In genomic region chr3:188468196-188468595, GRCh38 we compare ENCODE assay signal across 1 cellular context.
TF ChIP-seq lines count a peak whose summit lies in the region.

No MANE protein-coding gene starts in this region.

TF ChIP-seq in SK-N-SH, 30 proteins besides CTCF, POLR2A, EP300 and RAD21 (continued from another document):
- no peak for TF ChIP-seq REST (IDR thresholded peaks at IDR 0.05; ENCODE audit: low read depth, low read length)
- TF ChIP-seq FOXM1 (IDR thresholded peaks at IDR 0.05; ENCODE audit: low read depth), result peak; percentile 47; the same call in 1 of the 2 replicates
- no peak for TF ChIP-seq FOSL2 (IDR thresholded peaks at IDR 0.05; ENCODE audit: borderline replicate concordance, low read depth)
- peak; percentile 68; the same call in 1 of the 2 replicates for TF ChIP-seq RXRA (IDR thresholded peaks at IDR 0.05; ENCODE audit: borderline replicate concordance, low read depth)
- peak; percentile 98 for TF ChIP-seq TCF12 (IDR thresholded peaks at IDR 0.05)
- peak; percentile 69 for TF ChIP-seq JUND (IDR thresholded peaks at IDR 0.05)
- peak; percentile 52; the same call in 1 of the 2 replicates for TF ChIP-seq POLR2AphosphoS5 (IDR thresholded peaks at IDR 0.05; ENCODE audit: low read depth, low read length)
- TF ChIP-seq GABPA (IDR thresholded peaks at IDR 0.05; ENCODE audit: low read depth), result 0 out of 2 replicates have a peak, but pooled peaks have one; percentile 29
- no peak for TF ChIP-seq NRF1 (IDR thresholded peaks at IDR 0.05; ENCODE audit: low read depth, low read length)
- no peak for TF ChIP-seq TAF1 (IDR thresholded peaks at IDR 0.05; ENCODE audit: borderline replicate concordance, low read depth, low read length)
- no peak; the same call in 1 of the 2 replicates for TF ChIP-seq SIN3A (IDR thresholded peaks at IDR 0.05; ENCODE audit: borderline replicate concordance, low read depth, low read length)
- no peak for TF ChIP-seq MXI1 (IDR thresholded peaks at IDR 0.05; ENCODE audit: low read depth, low read length)
- no peak for TF ChIP-seq SMC3 (IDR thresholded peaks at IDR 0.05; ENCODE audit: low read depth, low read length)
- TF ChIP-seq USF1 (IDR thresholded peaks at IDR 0.05; ENCODE audit: borderline replicate concordance, low read depth), result no peak
- TF ChIP-seq ELF1 (IDR thresholded peaks at IDR 0.05), result peak; percentile 36; the same call in 1 of the 2 replicates
- TF ChIP-seq CHD2 (IDR thresholded peaks at IDR 0.05; ENCODE audit: low read length, partially characterized antibody), result no peak
- TF ChIP-seq, protein P1, sequence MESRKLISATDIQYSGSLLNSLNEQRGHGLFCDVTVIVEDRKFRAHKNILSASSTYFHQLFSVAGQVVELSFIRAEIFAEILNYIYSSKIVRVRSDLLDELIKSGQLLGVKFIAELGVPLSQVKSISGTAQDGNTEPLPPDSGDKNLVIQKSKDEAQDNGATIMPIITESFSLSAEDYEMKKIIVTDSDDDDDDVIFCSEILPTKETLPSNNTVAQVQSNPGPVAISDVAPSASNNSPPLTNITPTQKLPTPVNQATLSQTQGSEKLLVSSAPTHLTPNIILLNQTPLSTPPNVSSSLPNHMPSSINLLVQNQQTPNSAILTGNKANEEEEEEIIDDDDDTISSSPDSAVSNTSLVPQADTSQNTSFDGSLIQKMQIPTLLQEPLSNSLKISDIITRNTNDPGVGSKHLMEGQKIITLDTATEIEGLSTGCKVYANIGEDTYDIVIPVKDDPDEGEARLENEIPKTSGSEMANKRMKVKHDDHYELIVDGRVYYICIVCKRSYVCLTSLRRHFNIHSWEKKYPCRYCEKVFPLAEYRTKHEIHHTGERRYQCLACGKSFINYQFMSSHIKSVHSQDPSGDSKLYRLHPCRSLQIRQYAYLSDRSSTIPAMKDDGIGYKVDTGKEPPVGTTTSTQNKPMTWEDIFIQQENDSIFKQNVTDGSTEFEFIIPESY (IDR thresholded peaks at IDR 0.05; ENCODE audit: borderline replicate concordance, low read depth), result peak; percentile 39; the same call in 1 of the 2 replicates
TF ChIP-seq in SK-N-SH: peak in this region for 12.
